Comparison of ENCODE assay signal across 8 cellular contexts in the genomic region with DNA sequence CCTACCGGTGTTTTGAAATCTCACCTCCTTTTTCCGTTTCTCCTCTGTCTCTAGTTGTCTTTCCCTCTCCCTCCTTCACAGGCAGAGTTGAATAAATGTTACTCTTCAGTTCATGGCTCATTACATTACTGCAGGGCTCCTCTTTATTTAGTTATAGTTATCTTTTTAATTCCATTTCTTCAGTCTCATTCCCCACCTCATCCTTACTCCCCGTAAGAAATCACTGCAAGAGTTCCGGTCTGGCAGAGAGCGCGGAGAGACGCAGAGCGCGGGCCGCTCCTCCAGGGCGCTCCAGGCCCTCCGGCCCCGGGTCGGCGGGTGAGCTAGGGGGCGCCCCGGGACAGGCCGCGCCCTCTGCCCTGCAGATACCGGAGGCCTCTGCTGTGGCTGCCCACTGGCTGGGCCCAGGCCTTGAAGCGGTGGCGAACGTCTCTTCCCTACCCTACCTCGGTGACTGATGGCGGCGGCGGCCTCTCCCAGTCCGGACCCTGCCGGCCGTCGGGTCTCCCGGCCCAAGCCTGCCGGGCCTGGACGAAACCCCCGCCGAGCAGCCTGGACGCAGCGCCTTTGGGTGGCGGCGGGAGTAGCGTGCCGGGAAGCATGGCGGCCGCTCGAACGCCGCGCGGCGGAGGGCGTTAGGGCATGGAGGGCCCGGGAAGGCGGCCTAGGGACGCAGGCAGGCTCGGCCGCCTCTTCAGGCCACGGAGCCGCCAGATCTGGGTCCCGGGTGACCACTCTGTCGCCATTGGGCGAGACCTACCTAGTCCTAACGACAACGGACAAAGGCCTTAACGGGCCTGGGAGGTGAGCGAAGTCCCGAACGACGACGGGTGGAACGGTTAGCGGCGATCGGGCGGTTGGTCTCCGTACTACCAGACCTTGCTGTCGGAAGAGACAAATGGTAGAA. TPM values are rescaled to one million over a fixed set of nuclear protein-coding genes. Genes with fewer than 3 reads are reported as not detected.
DNase-seq lines count a peak whose midpoint lies in the region; ATAC-seq and TF ChIP-seq lines count a peak whose summit lies in the region.

No MANE protein-coding gene starts in this region.

- H2BK5ac ChIP-seq in trophoblast cell (ENCODE audit: low read depth, low read length, poor library complexity), result peak overlapping the region; percentile 92

- H3K9ac ChIP-seq in SK-N-MC (ENCODE audit: insufficient read length), result peak overlapping the region; percentile 56
- peak overlapping the region; percentile 96 for H3K9ac ChIP-seq in trophoblast cell (ENCODE audit: low read length)

- H3K9me3 ChIP-seq in CD4-positive, alpha-beta memory T cell (ENCODE audit: control insufficient read depth in 1 of 2, low read length in 2 of 2), result no peaks in the 10 kb centered on the region
- H3K9me3 ChIP-seq in SK-N-MC (ENCODE audit: low read depth, low read length), result no peaks in the 10 kb centered on the region
- no peaks in the 10 kb centered on the region for H3K9me3 ChIP-seq in cardiac muscle cell (ENCODE audit: low read depth)
- no peaks in the 10 kb centered on the region for H3K9me3 ChIP-seq in trophoblast cell (ENCODE audit: insufficient read depth, low read depth, low read length)
- no peaks in the 10 kb centered on the region for H3K9me3 ChIP-seq in transverse colon

- H3K4me1 ChIP-seq in CD4-positive, alpha-beta memory T cell (ENCODE audit: insufficient read depth, low read length), result peaks cover 8% of the 10 kb centered on the region
- H3K4me1 ChIP-seq in cardiac muscle cell (ENCODE audit: low read depth) (no peaks in the 10 kb centered on the region), trophoblast cell (ENCODE audit: control insufficient read depth in 1 of 2, insufficient read depth in 2 of 2, low read length in 2 of 2) (no peaks in the 10 kb centered on the region), transverse colon (peaks cover 0 to 16% (median 5%) of the 10 kb centered on the region in 4 donors)

- H3K9me3 Mint-ChIP-seq in CD4-positive, alpha-beta memory T cell, result peaks cover 0 to 8% (median 0%) of the 10 kb centered on the region in 8 donors
- H3K9me3 Mint-ChIP-seq in activated naive CD8-positive, alpha-beta T cell treated with anti-CD3 and anti-CD28 coated beads for 36 hours, result peaks cover 1% of the 10 kb centered on the region

- no CpG with 5 or more reads among the region's 76 CpGs for WGBS in trophoblast cell (ENCODE audit: extremely low coverage, insufficient coverage, insufficient read length)
- WGBS in transverse colon (ENCODE audit: low coverage in 1 of 2), 2 donors, result 5 to 15% methylated on average over 28 to 59 of the region's 76 CpGs

- H3K4me3 ChIP-seq in CD4-positive, alpha-beta memory T cell (ENCODE audit: low read length in 2 of 2), result peak overlapping the region; percentile 64 to 69
- H3K4me3 ChIP-seq in SK-N-MC (peak overlapping the region; percentile 66), cardiac muscle cell (peak overlapping the region; percentile 58), trophoblast cell (ENCODE audit: low read depth, low read length) (peak overlapping the region; percentile 82), transverse colon (peak overlapping the region; percentile 37 to 65 (median 56))

- intact Hi-C loops in CD4-positive, alpha-beta memory T cell (cut with micrococcal nuclease), result loop anchor here (1.0 to 5.0 kb wide), 11 partner anchors 11 to 179 kb away; partner anchors contain the start of genes ABT1, BTN2A1, BTN3A1 and BTN3A3
- intact Hi-C loops in transverse colon (cut with DNase I; ENCODE audit: low total_unique reads), result no loop called here

- peak overlapping the region; percentile 93 for H4K12ac ChIP-seq in trophoblast cell (ENCODE audit: low read depth, low read length)

- TF ChIP-seq POLR2A in transverse colon (IDR thresholded peaks at IDR 0.05), result peak; percentile 68

- peaks cover 5% of the 10 kb centered on the region for H3K79me2 ChIP-seq in trophoblast cell (ENCODE audit: control insufficient read depth, insufficient read depth, low read length, poor library complexity)

- H2BK120ac ChIP-seq in trophoblast cell (ENCODE audit: insufficient read depth, low read length, poor library complexity), result peak overlapping the region; percentile 91

- peak overlapping the region; percentile 64 for H3K27ac ChIP-seq in CD4-positive, alpha-beta memory T cell (ENCODE audit: low read depth, low read length)
- H3K27ac ChIP-seq in SK-N-MC, result peak overlapping the region; percentile 48; the same call in 1 of the 2 replicates
- peak overlapping the region; percentile 90 for H3K27ac ChIP-seq in cardiac muscle cell
- H3K27ac ChIP-seq in trophoblast cell (ENCODE audit: low read depth, low read length), result peak overlapping the region; percentile 93
- peak overlapping the region; percentile 94 to 99 (median 95) for H3K27ac ChIP-seq in transverse colon

- peak overlapping the region; percentile 63 for H3K4me2 ChIP-seq in trophoblast cell (ENCODE audit: low read length)

- H2AK5ac ChIP-seq in trophoblast cell (ENCODE audit: low read length), result peak overlapping the region; percentile 17

- no peaks in the 10 kb centered on the region for H3K27me3 ChIP-seq in CD4-positive, alpha-beta memory T cell (ENCODE audit: insufficient read depth, low read length)
- H3K27me3 ChIP-seq in cardiac muscle cell (no peaks in the 10 kb centered on the region), trophoblast cell (ENCODE audit: insufficient read depth, low read length) (no peaks in the 10 kb centered on the region), transverse colon (no peaks in the 10 kb centered on the region)

- peaks cover 0 to 13% of the 10 kb centered on the region in 2 donors for H3K36me3 Mint-ChIP-seq in CD4-positive, alpha-beta memory T cell
- H3K36me3 Mint-ChIP-seq in activated naive CD8-positive, alpha-beta T cell treated with anti-CD3 and anti-CD28 coated beads for 36 hours, result peaks cover 6% of the 10 kb centered on the region

- peak overlapping the region; percentile 10 for H2BK12ac ChIP-seq in trophoblast cell (ENCODE audit: low read length)

- H3K27me3 Mint-ChIP-seq in CD4-positive, alpha-beta memory T cell, result peaks cover 1 to 2% of the 10 kb centered on the region in 2 donors
- peaks cover 4% of the 10 kb centered on the region for H3K27me3 Mint-ChIP-seq in activated naive CD8-positive, alpha-beta T cell treated with anti-CD3 and anti-CD28 coated beads for 36 hours

- in situ Hi-C loops in transverse colon (cut with MboI; ENCODE audit: low pct_ligation_motif_present in 1 of 4, low pct_unique_long_range_greater_than_20kb in 1 of 4, low sequenced_read_pairs in 3 of 4), result no loop called here

- H4K91ac ChIP-seq in trophoblast cell (ENCODE audit: low read depth, low read length), result peak overlapping the region; percentile 96

- peak overlapping the region; percentile 89 to 99 (median 96) for H3K27ac Mint-ChIP-seq in CD4-positive, alpha-beta memory T cell
- H3K27ac Mint-ChIP-seq in activated naive CD8-positive, alpha-beta T cell treated with anti-CD3 and anti-CD28 coated beads for 36 hours, result peak overlapping the region; percentile 85

- peaks cover 27 to 44% (median 30%) of the 10 kb centered on the region in 4 donors for H3K4me1 Mint-ChIP-seq in CD4-positive, alpha-beta memory T cell
- peaks cover 35% of the 10 kb centered on the region for H3K4me1 Mint-ChIP-seq in activated naive CD8-positive, alpha-beta T cell treated with anti-CD3 and anti-CD28 coated beads for 36 hours

- peak; percentile 60 to 76 (median 66) for DNase-seq in CD4-positive, alpha-beta memory T cell
- DNase-seq in HK-2 (ENCODE audit: unreplicated experiment) (peak; percentile 90), SK-N-MC (ENCODE audit: low read depth, low spot score) (no peak), cardiac muscle cell (ENCODE audit: low read depth in 1 of 2, low spot score in 1 of 2) (peak; percentile 76 to 90), trophoblast cell (peak; percentile 66 to 81), transverse colon (peak; percentile 87)
- peak; percentile 79 for DNase-seq in activated naive CD8-positive, alpha-beta T cell treated with anti-CD3 and anti-CD28 coated beads for 36 hours

- TF ChIP-seq CTCF in cardiac muscle cell (IDR thresholded peaks at IDR 0.05; ENCODE audit: low read depth, low read length), result peak; percentile 47
- peak in 4 of 5 experiments; percentile 8 to 45 (median 26) for TF ChIP-seq CTCF in transverse colon (IDR thresholded peaks at IDR 0.05)

- peak overlapping the region; percentile 27 for H2AFZ ChIP-seq in trophoblast cell (ENCODE audit: insufficient read depth, low read length, poor library complexity)

- H4K8ac ChIP-seq in trophoblast cell (ENCODE audit: low read depth, low read length), result peak overlapping the region; percentile 89

- ATAC-seq in GM19455 (IDR thresholded peaks at IDR 0.05; ENCODE audit: unreplicated experiment), result peak; percentile 76

- H3K4ac ChIP-seq in trophoblast cell (ENCODE audit: low read depth, low read length), result peak overlapping the region; percentile 80

- no peak overlapping the region for H3K23ac ChIP-seq in trophoblast cell (ENCODE audit: low read length)

- H3K36me3 ChIP-seq in CD4-positive, alpha-beta memory T cell (ENCODE audit: insufficient read depth, low read length), result no peaks in the 10 kb centered on the region
- H3K36me3 ChIP-seq in SK-N-MC (ENCODE audit: insufficient read depth, low read length), result no peaks in the 10 kb centered on the region
- no peaks in the 10 kb centered on the region for H3K36me3 ChIP-seq in cardiac muscle cell
- H3K36me3 ChIP-seq in trophoblast cell (ENCODE audit: control insufficient read depth in 1 of 2, insufficient read depth in 2 of 2, low read length in 2 of 2), result no peaks in the 10 kb centered on the region
- no peaks in the 10 kb centered on the region for H3K36me3 ChIP-seq in transverse colon

- peak overlapping the region; percentile 93 for H3K18ac ChIP-seq in trophoblast cell (ENCODE audit: low read length)

- H3K14ac ChIP-seq in trophoblast cell (ENCODE audit: low read length), result peak overlapping the region; percentile 97

- H3K4me3 Mint-ChIP-seq in CD4-positive, alpha-beta memory T cell, result peak overlapping the region; percentile 82 to 97 (median 92)
- H3K4me3 Mint-ChIP-seq in activated naive CD8-positive, alpha-beta T cell treated with anti-CD3 and anti-CD28 coated beads for 36 hours, result peak overlapping the region; percentile 83

- no peak for TF ChIP-seq EP300 in transverse colon (IDR thresholded peaks at IDR 0.05; ENCODE audit: low read depth)

- CTCF ChIA-PET in CD4-positive, alpha-beta memory T cell (lab: Charles Lee; ENCODE audit: partially characterized antibody), result interaction anchor here (0.7 to 3.1 kb wide), 7 partner anchors 10 to 65 kb away, joined by 3 to 8 read pairs (median 4); partner anchors contain the start of gene HMGN4

- H3K79me1 ChIP-seq in trophoblast cell (ENCODE audit: low read length), result peaks cover 8% of the 10 kb centered on the region

- POLR2A ChIA-PET in CD4-positive, alpha-beta memory T cell (lab: Charles Lee; ENCODE audit: partially characterized antibody), result interaction anchor here (0.7 to 5.3 kb wide), 12 partner anchors 8 to 365 kb away, joined by 3 to 77 read pairs (median 4); partner anchors contain the start of gene HMGN4

RNA-seq across cellular contexts. Expression of gene HMGN4, which starts 16.4 kb away (rescaled TPM):
- 100 to 1,000 TPM; 102 to 105 TPM for total RNA-seq in CD4-positive, alpha-beta memory T cell
- 100 to 1,000 TPM; 154 to 305 TPM for polyA plus RNA-seq in CD4-positive, alpha-beta memory T cell
- total RNA-seq in activated naive CD8-positive, alpha-beta T cell treated with anti-CD3 and anti-CD28 coated beads for 36 hours, result 10 to 100 TPM; 89.2 to 90.1 TPM
- total RNA-seq in cardiac muscle cell, result 56.6 and 57.1 TPM in 2 replicates
- 54.7 and 62.4 TPM in 2 replicates for polyA plus RNA-seq in cardiac muscle cell
- 24.2 and 24.8 TPM in 2 replicates for polyA plus RNA-seq in trophoblast cell (2013)
- 10 to 100 TPM; 20.3 to 69.6 (median 62.8) TPM for total RNA-seq in transverse colon

RNA-seq across cellular contexts. Expression of gene BTN1A1, which starts 21.6 kb away (rescaled TPM):
- not detected for total RNA-seq in CD4-positive, alpha-beta memory T cell
- polyA plus RNA-seq in CD4-positive, alpha-beta memory T cell, result under 1 TPM in 1 of 2 donors, not detected in 1; 0.08 TPM
- under 1 TPM; 0.14 to 0.16 TPM for total RNA-seq in activated naive CD8-positive, alpha-beta T cell treated with anti-CD3 and anti-CD28 coated beads for 36 hours
- not detected in 2 replicates for total RNA-seq in cardiac muscle cell
- 0.14 and 0.35 TPM in 2 replicates for polyA plus RNA-seq in cardiac muscle cell
- 0.01 TPM in 1 of 2 replicates, not detected in the other for polyA plus RNA-seq in trophoblast cell (2013)
- total RNA-seq in transverse colon, result under 1 TPM in 1 of 4 donors, not detected in 3; 0.32 TPM
